Comparison of ENCODE assay signal across 1 cellular context in the genomic region with DNA sequence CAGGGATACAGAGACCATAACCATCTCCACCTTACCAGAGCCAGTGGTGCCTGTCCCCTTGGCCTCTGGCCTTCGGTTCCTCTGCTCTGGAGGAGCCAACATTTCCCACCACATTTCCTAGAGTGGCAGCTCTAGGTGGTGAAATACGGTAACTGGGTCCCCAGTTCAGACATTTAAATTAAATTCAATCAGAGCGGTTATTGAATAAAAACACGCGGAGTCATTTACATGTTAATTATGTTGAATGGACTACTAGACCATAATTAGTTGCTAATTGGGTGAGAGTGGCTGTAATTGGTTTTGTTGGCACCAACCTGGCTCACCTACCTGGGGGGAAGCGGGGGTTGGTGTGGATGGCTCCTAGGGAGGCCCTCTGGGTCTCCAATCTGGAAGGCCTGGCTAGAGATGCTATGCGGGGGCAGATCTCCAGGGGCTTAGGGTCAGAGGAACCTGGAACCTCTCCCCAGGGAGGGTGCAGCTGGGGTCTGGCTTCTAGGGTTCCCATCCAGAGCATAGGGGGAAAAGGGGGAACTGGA.
TF ChIP-seq lines count a peak whose summit lies in the region.

No MANE protein-coding gene starts in this region.

TF ChIP-seq in GM12891, 5 proteins besides CTCF, POLR2A, EP300 and RAD21:
- TF ChIP-seq POLR2AphosphoS5 (IDR thresholded peaks at IDR 0.05; ENCODE audit: low read depth, low read length) (no peak), TAF1 (IDR thresholded peaks at IDR 0.05; ENCODE audit: low read depth, low read length) (no peak), POU2F2 (IDR thresholded peaks at IDR 0.05; ENCODE audit: low read depth, low read length) (no peak), PAX5 (IDR thresholded peaks at IDR 0.05; ENCODE audit: insufficient read depth, low read length, severe bottlenecking) (no peak), SPI1 (IDR thresholded peaks at IDR 0.05; ENCODE audit: low read depth, low read length) (no peak)
